ENCODE assay signal across 1 cellular context in the genomic region with DNA sequence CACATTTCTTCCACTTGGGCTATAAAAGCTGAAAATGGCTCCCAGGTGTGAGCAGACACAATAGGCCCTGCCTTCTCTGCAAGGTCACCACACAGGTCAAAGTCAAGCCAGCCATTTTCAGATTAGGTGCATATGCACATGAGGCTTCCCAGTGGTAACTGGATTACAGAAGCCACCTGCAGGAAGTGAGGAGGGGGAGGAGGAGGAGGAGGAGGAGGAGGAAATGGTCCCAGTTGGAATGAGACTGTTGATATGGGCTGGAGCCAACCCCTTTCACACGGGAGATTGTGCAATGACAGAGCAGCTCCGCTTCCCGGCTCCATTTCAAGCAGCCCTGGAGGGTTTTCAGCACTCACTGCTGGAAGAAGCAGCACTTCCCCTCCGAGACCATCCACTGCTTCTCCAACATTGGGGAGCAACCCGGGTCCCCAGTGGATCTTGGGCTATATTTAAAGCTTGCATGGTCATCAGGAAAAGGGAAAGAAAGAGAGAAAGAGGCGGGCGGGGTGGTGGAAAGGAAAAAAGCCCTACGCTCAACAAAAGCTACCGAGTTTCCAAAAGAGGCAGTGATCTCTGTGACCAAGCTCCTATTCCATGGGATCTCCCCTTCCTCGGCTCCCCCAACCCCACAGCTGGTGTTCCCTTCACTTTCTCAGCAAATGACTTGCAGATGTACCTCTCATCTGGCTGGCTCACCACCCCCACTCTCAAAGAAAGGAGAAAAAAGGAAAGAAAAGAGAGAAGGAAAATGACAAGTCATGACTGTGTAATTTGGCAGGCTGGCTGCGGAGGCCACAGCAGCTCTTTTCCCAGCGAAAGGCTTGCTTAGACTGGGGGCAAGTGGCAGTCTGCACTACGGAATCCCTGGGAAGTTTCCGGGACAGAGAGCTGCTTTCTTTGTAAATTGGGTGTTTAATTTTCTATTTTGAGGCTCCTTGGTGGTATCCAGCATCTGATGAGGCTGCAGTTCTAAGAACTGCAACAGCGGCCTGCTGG.
TF ChIP-seq lines count a peak whose summit lies in the region.

No MANE protein-coding gene starts in this region.

TF ChIP-seq in HepG2, 621 proteins besides CTCF, POLR2A, EP300 and RAD21 (continued from another document and continues in another):
- TF ChIP-seq, protein P1, sequence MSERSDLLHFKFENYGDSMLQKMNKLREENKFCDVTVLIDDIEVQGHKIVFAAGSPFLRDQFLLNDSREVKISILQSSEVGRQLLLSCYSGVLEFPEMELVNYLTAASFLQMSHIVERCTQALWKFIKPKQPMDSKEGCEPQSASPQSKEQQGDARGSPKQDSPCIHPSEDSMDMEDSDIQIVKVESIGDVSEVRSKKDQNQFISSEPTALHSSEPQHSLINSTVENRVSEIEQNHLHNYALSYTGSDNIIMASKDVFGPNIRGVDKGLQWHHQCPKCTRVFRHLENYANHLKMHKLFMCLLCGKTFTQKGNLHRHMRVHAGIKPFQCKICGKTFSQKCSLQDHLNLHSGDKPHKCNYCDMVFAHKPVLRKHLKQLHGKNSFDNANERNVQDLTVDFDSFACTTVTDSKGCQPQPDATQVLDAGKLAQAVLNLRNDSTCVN (CRISPR knock-in tag; IDR thresholded peaks at IDR 0.05; ENCODE audit: borderline replicate concordance) = no peak
- no peak for TF ChIP-seq POLR2AphosphoS2 (IDR thresholded peaks at IDR 0.05; ENCODE audit: low read depth, low read length)
- no peak for TF ChIP-seq ZNF441 (CRISPR knock-in tag; IDR thresholded peaks at IDR 0.05; ENCODE audit: borderline replicate concordance)
- TF ChIP-seq MEF2D (CRISPR knock-in tag; IDR thresholded peaks at IDR 0.05) = no peak
- TF ChIP-seq, protein P2, sequence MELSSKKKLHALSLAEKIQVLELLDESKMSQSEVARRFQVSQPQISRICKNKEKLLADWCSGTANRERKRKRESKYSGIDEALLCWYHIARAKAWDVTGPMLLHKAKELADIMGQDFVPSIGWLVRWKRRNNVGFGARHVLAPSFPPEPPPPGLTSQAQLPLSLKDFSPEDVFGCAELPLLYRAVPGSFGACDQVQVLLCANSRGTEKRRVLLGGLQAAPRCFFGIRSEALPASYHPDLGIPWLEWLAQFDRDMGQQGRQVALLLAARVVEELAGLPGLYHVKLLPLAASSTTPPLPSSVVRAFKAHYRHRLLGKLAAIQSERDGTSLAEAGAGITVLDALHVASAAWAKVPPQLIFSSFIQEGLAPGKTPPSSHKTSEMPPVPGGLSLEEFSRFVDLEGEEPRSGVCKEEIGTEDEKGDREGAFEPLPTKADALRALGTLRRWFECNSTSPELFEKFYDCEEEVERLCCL (CRISPR knock-in tag; IDR thresholded peaks at IDR 0.05; ENCODE audit: borderline replicate concordance) = no peak
- no peak for TF ChIP-seq MAF1 (CRISPR knock-in tag; IDR thresholded peaks at IDR 0.05; ENCODE audit: borderline replicate concordance)
- TF ChIP-seq EZH2 (conservative IDR thresholded peaks at IDR 0.05; ENCODE audit: low read depth, low read length) = no peak
- peak; percentile 84 for TF ChIP-seq ELF3 (CRISPR knock-in tag; IDR thresholded peaks at IDR 0.05)
- no peak for TF ChIP-seq FOXJ3 (CRISPR knock-in tag; IDR thresholded peaks at IDR 0.05; ENCODE audit: borderline replicate concordance)
- TF ChIP-seq, protein P3, sequence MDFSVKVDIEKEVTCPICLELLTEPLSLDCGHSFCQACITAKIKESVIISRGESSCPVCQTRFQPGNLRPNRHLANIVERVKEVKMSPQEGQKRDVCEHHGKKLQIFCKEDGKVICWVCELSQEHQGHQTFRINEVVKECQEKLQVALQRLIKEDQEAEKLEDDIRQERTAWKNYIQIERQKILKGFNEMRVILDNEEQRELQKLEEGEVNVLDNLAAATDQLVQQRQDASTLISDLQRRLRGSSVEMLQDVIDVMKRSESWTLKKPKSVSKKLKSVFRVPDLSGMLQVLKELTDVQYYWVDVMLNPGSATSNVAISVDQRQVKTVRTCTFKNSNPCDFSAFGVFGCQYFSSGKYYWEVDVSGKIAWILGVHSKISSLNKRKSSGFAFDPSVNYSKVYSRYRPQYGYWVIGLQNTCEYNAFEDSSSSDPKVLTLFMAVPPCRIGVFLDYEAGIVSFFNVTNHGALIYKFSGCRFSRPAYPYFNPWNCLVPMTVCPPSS (IDR thresholded peaks at IDR 0.05) = no peak
- TF ChIP-seq, protein P4, sequence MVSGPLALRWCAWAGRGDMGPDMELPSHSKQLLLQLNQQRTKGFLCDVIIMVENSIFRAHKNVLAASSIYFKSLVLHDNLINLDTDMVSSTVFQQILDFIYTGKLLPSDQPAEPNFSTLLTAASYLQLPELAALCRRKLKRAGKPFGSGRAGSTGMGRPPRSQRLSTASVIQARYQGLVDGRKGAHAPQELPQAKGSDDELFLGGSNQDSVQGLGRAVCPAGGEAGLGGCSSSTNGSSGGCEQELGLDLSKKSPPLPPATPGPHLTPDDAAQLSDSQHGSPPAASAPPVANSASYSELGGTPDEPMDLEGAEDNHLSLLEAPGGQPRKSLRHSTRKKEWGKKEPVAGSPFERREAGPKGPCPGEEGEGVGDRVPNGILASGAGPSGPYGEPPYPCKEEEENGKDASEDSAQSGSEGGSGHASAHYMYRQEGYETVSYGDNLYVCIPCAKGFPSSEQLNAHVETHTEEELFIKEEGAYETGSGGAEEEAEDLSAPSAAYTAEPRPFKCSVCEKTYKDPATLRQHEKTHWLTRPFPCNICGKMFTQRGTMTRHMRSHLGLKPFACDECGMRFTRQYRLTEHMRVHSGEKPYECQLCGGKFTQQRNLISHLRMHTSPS (CRISPR knock-in tag; IDR thresholded peaks at IDR 0.05; ENCODE audit: low read depth) = no peak
- peak; percentile 49; the same call in 1 of the 2 replicates for TF ChIP-seq NR2F6 (IDR thresholded peaks at IDR 0.05)
- TF ChIP-seq NR2F6 (CRISPR knock-in tag; IDR thresholded peaks at IDR 0.05) = peak; percentile 77
- no peak for TF ChIP-seq SRSF4 (IDR thresholded peaks at IDR 0.05; ENCODE audit: low read depth, low read length, poor library complexity, severe bottlenecking)
- TF ChIP-seq, protein P5, sequence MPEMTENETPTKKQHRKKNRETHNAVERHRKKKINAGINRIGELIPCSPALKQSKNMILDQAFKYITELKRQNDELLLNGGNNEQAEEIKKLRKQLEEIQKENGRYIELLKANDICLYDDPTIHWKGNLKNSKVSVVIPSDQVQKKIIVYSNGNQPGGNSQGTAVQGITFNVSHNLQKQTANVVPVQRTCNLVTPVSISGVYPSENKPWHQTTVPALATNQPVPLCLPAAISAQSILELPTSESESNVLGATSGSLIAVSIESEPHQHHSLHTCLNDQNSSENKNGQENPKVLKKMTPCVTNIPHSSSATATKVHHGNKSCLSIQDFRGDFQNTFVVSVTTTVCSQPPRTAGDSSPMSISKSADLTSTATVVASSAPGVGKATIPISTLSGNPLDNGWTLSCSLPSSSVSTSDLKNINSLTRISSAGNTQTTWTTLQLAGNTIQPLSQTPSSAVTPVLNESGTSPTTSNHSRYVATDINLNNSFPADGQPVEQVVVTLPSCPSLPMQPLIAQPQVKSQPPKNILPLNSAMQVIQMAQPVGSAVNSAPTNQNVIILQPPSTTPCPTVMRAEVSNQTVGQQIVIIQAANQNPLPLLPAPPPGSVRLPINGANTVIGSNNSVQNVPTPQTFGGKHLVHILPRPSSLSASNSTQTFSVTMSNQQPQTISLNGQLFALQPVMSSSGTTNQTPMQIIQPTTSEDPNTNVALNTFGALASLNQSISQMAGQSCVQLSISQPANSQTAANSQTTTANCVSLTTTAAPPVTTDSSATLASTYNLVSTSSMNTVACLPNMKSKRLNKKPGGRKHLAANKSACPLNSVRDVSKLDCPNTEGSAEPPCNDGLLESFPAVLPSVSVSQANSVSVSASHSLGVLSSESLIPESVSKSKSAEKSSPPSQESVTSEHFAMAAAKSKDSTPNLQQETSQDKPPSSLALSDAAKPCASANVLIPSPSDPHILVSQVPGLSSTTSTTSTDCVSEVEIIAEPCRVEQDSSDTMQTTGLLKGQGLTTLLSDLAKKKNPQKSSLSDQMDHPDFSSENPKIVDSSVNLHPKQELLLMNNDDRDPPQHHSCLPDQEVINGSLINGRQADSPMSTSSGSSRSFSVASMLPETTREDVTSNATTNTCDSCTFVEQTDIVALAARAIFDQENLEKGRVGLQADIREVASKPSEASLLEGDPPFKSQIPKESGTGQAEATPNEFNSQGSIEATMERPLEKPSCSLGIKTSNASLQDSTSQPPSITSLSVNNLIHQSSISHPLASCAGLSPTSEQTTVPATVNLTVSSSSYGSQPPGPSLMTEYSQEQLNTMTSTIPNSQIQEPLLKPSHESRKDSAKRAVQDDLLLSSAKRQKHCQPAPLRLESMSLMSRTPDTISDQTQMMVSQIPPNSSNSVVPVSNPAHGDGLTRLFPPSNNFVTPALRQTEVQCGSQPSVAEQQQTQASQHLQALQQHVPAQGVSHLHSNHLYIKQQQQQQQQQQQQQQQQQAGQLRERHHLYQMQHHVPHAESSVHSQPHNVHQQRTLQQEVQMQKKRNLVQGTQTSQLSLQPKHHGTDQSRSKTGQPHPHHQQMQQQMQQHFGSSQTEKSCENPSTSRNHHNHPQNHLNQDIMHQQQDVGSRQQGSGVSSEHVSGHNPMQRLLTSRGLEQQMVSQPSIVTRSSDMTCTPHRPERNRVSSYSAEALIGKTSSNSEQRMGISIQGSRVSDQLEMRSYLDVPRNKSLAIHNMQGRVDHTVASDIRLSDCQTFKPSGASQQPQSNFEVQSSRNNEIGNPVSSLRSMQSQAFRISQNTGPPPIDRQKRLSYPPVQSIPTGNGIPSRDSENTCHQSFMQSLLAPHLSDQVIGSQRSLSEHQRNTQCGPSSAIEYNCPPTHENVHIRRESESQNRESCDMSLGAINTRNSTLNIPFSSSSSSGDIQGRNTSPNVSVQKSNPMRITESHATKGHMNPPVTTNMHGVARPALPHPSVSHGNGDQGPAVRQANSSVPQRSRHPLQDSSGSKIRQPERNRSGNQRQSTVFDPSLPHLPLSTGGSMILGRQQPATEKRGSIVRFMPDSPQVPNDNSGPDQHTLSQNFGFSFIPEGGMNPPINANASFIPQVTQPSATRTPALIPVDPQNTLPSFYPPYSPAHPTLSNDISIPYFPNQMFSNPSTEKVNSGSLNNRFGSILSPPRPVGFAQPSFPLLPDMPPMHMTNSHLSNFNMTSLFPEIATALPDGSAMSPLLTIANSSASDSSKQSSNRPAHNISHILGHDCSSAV (CRISPR knock-in tag; IDR thresholded peaks at IDR 0.05; ENCODE audit: borderline replicate concordance) = no peak
- TF ChIP-seq NFE2L2 (IDR thresholded peaks at IDR 0.05; ENCODE audit: low read length) = no peak
- TF ChIP-seq SUZ12 (IDR thresholded peaks at IDR 0.05; ENCODE audit: low read depth, low read length) = no peak
- TF ChIP-seq ZNF510 (CRISPR knock-in tag; IDR thresholded peaks at IDR 0.05; ENCODE audit: low read depth) = no peak
- TF ChIP-seq MED13 (CRISPR knock-in tag; IDR thresholded peaks at IDR 0.05) = no peak
- no peak for TF ChIP-seq ZNF775 (CRISPR knock-in tag; IDR thresholded peaks at IDR 0.05; ENCODE audit: borderline replicate concordance)
- TF ChIP-seq MAFF (IDR thresholded peaks at IDR 0.05; ENCODE audit: low read depth, low read length) = no peak
- TF ChIP-seq RARA (CRISPR knock-in tag; IDR thresholded peaks at IDR 0.05) = peak; percentile 37; the same call in 1 of the 2 replicates
- no peak for TF ChIP-seq HCFC1 (IDR thresholded peaks at IDR 0.05; ENCODE audit: low read depth, low read length)
- TF ChIP-seq ESRRA (CRISPR knock-in tag; IDR thresholded peaks at IDR 0.05; ENCODE audit: low read depth) = no peak
- no peak for TF ChIP-seq SOX6 (IDR thresholded peaks at IDR 0.05)
- peak; percentile 76 for TF ChIP-seq SOX6 (CRISPR knock-in tag; IDR thresholded peaks at IDR 0.05)
- TF ChIP-seq RARG (CRISPR knock-in tag; IDR thresholded peaks at IDR 0.05; ENCODE audit: low read depth) = no peak
- TF ChIP-seq IKZF1 (IDR thresholded peaks at IDR 0.05) = no peak
- TF ChIP-seq, protein P6, sequence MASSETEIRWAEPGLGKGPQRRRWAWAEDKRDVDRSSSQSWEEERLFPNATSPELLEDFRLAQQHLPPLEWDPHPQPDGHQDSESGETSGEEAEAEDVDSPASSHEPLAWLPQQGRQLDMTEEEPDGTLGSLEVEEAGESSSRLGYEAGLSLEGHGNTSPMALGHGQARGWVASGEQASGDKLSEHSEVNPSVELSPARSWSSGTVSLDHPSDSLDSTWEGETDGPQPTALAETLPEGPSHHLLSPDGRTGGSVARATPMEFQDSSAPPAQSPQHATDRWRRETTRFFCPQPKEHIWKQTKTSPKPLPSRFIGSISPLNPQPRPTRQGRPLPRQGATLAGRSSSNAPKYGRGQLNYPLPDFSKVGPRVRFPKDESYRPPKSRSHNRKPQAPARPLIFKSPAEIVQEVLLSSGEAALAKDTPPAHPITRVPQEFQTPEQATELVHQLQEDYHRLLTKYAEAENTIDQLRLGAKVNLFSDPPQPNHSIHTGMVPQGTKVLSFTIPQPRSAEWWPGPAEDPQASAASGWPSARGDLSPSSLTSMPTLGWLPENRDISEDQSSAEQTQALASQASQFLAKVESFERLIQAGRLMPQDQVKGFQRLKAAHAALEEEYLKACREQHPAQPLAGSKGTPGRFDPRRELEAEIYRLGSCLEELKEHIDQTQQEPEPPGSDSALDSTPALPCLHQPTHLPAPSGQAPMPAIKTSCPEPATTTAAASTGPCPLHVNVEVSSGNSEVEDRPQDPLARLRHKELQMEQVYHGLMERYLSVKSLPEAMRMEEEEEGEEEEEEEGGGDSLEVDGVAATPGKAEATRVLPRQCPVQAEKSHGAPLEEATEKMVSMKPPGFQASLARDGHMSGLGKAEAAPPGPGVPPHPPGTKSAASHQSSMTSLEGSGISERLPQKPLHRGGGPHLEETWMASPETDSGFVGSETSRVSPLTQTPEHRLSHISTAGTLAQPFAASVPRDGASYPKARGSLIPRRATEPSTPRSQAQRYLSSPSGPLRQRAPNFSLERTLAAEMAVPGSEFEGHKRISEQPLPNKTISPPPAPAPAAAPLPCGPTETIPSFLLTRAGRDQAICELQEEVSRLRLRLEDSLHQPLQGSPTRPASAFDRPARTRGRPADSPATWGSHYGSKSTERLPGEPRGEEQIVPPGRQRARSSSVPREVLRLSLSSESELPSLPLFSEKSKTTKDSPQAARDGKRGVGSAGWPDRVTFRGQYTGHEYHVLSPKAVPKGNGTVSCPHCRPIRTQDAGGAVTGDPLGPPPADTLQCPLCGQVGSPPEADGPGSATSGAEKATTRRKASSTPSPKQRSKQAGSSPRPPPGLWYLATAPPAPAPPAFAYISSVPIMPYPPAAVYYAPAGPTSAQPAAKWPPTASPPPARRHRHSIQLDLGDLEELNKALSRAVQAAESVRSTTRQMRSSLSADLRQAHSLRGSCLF (CRISPR knock-in tag; IDR thresholded peaks at IDR 0.05; ENCODE audit: borderline replicate concordance) = no peak
- no peak for TF ChIP-seq TMF1 (CRISPR knock-in tag; IDR thresholded peaks at IDR 0.05; ENCODE audit: low read depth)
- peak; percentile 69 for TF ChIP-seq SP5 (CRISPR knock-in tag; IDR thresholded peaks at IDR 0.05; ENCODE audit: borderline replicate concordance, low read depth)
